8 cellular contexts compared by ENCODE assay signal in the genomic region with DNA sequence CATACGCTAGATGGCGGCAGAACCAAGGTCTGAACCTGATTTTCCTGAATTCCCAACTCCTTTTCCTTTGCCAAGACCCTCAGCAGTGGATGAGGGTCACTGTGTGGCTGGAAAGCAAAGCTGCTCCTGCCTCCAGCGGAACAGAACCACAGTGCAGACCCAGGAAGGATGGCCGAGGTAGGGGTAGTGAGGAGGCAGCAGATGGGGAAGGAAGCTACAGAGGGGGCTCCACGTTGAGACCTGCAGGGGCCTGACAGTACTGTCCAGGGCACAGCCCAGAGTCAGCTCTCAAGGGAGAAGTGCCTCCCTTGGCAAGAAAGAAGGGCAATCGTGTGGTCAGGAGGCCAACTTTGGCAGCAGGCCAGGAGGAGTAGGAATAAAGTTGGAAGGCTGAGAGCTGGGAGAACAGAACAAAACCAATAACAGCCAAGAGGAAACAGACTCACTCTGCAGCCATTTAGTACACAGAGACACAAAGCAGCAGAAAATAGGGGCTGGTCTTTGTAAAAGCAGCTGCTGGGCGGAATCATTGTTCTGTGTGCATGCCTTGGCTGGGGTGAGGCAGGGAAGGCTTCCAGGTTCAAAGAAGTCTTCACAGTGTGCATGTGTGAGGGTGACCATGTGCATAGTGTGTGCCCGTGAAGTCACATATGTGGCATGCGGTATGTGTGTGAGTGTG. TPM values are rescaled to one million over a fixed set of nuclear protein-coding genes. Genes with fewer than 3 reads are reported as not detected.
DNase-seq lines count a peak whose midpoint lies in the region; TF ChIP-seq lines count a peak whose summit lies in the region.

No MANE protein-coding gene starts in this region.

- no peak overlapping the region for H3K4me3 Mint-ChIP-seq in CD8-positive, alpha-beta memory T cell

- H3K9me3 ChIP-seq in subcutaneous abdominal adipose tissue (ENCODE audit: control insufficient read depth in 5 of 5, low read length in 5 of 5): no peaks in the 10 kb centered on the region
- H3K9me3 ChIP-seq in CD8-positive, alpha-beta memory T cell (ENCODE audit: low read length): no peaks in the 10 kb centered on the region

- H3K4me3 ChIP-seq in choroid plexus epithelial cell (ENCODE audit: low read depth, low read length) (no peak overlapping the region), subcutaneous abdominal adipose tissue (ENCODE audit: low read depth in 1 of 5, low read length in 5 of 5) (peak overlapping the region; percentile 7 to 68 (median 34))
- H3K4me3 ChIP-seq in CD8-positive, alpha-beta memory T cell (ENCODE audit: low read length): no peak overlapping the region

- TF ChIP-seq CTCF in choroid plexus epithelial cell (conservative IDR thresholded peaks at IDR 0.05; ENCODE audit: low read depth, low read length): peak; percentile 81

- H3K4me1 ChIP-seq in subcutaneous abdominal adipose tissue (ENCODE audit: control insufficient read depth in 5 of 5, insufficient read depth in 5 of 5, low read length in 5 of 5): peaks cover 15 to 30% (median 21%) of the 10 kb centered on the region in 5 donors
- H3K4me1 ChIP-seq in CD8-positive, alpha-beta memory T cell (ENCODE audit: insufficient read depth, low read length): no peaks in the 10 kb centered on the region

- peaks cover 0 to 4% of the 10 kb centered on the region in 2 donors for H3K27me3 Mint-ChIP-seq in CD8-positive, alpha-beta memory T cell

- CTCF ChIA-PET in CD8-positive, alpha-beta memory T cell (lab: Charles Lee): no interaction called here

- POLR2A ChIA-PET in CD8-positive, alpha-beta memory T cell (lab: Charles Lee): no interaction called here

- H3K4me1 Mint-ChIP-seq in CD8-positive, alpha-beta memory T cell: peaks cover 0 to 3% (median 0%) of the 10 kb centered on the region in 3 donors

- H3K36me3 Mint-ChIP-seq in CD8-positive, alpha-beta memory T cell: peaks cover 0 to 17% (median 5%) of the 10 kb centered on the region in 3 donors

- no peaks in the 10 kb centered on the region for H3K9me3 Mint-ChIP-seq in CD8-positive, alpha-beta memory T cell

- DNase-seq in Ammon's horn (ENCODE audit: low spot score): peak; percentile 80
- DNase-seq in NCI-H146 treated with DMSO at 0.1 percent for 48 hours (lab: John Stamatoyannopoulos, UW; ENCODE audit: unreplicated experiment): peak; percentile 24
- DNase-seq in choroid plexus epithelial cell (ENCODE audit: low read depth): peak; percentile 54
- DNase-seq in LoVo (ENCODE audit: low spot score): no peak
- no peak for DNase-seq in cerebellar nuclear complex (lab: John Stamatoyannopoulos, UW)
- no peak for DNase-seq in CD8-positive, alpha-beta memory T cell

- H3K27ac Mint-ChIP-seq in CD8-positive, alpha-beta memory T cell: peak overlapping the region in 2 of 8 donors; percentile 2 to 39

- H3K27me3 ChIP-seq in layer of hippocampus (ENCODE audit: control insufficient read depth, insufficient read depth, low read length) (no peaks in the 10 kb centered on the region), subcutaneous abdominal adipose tissue (ENCODE audit: control insufficient read depth in 5 of 5, insufficient read depth in 4 of 5, low read length in 5 of 5) (no peaks in the 10 kb centered on the region)
- no peaks in the 10 kb centered on the region for H3K27me3 ChIP-seq in CD8-positive, alpha-beta memory T cell (ENCODE audit: insufficient read depth, low read length, poor library complexity, severe bottlenecking)

- H3K27ac ChIP-seq in layer of hippocampus (ENCODE audit: low read depth, low read length): peak overlapping the region; percentile 43
- peak overlapping the region; percentile 79 for H3K27ac ChIP-seq in subcutaneous abdominal adipose tissue (ENCODE audit: low read depth, low read length)
- H3K27ac ChIP-seq in CD8-positive, alpha-beta memory T cell (ENCODE audit: low read depth, low read length): no peak overlapping the region

- peak overlapping the region in 3 of 5 donors; percentile 17 to 59 (median 44) for H3K9ac ChIP-seq in subcutaneous abdominal adipose tissue (ENCODE audit: low read length in 5 of 5)

- H3K36me3 ChIP-seq in subcutaneous abdominal adipose tissue (ENCODE audit: control insufficient read depth in 5 of 5, insufficient read depth in 5 of 5, low read length in 5 of 5): peaks cover 0 to 7% (median 0%) of the 10 kb centered on the region in 5 donors
- H3K36me3 ChIP-seq in CD8-positive, alpha-beta memory T cell (ENCODE audit: insufficient read depth, low read length): no peaks in the 10 kb centered on the region

RNA-seq across cellular contexts. Expression of gene GABRR2, which starts 3.1 kb away (rescaled TPM):
- under 1 TPM; 0.20 to 0.24 TPM for total RNA-seq in CD8-positive, alpha-beta memory T cell
- polyA plus RNA-seq in CD8-positive, alpha-beta memory T cell: 0.16 TPM

RNA-seq across cellular contexts. Expression of gene UBE2J1, which starts 40.5 kb away (rescaled TPM):
- 10 to 100 TPM; 27.1 to 27.2 TPM for total RNA-seq in CD8-positive, alpha-beta memory T cell
- polyA plus RNA-seq in CD8-positive, alpha-beta memory T cell: 36.0 TPM

Comparison
In these comparisons a context has a peak if more than half of its experiments do, and no peak if none do; other contexts are left out.
1. DNase-seq: peak in Ammon's horn (single experiment), NCI-H146 treated with DMSO at 0.1 percent for 48 hours (single experiment) and choroid plexus epithelial cell (single experiment); none in LoVo (single experiment), cerebellar nuclear complex (0 of 2) and CD8-positive, alpha-beta memory T cell (0 of 5).
2. H3K4me3 ChIP-seq: peak in subcutaneous abdominal adipose tissue (5 of 5); none in choroid plexus epithelial cell (single experiment) and CD8-positive, alpha-beta memory T cell (single experiment).